Comparison of ENCODE assay signal across 24 cellular contexts in the genomic region with DNA sequence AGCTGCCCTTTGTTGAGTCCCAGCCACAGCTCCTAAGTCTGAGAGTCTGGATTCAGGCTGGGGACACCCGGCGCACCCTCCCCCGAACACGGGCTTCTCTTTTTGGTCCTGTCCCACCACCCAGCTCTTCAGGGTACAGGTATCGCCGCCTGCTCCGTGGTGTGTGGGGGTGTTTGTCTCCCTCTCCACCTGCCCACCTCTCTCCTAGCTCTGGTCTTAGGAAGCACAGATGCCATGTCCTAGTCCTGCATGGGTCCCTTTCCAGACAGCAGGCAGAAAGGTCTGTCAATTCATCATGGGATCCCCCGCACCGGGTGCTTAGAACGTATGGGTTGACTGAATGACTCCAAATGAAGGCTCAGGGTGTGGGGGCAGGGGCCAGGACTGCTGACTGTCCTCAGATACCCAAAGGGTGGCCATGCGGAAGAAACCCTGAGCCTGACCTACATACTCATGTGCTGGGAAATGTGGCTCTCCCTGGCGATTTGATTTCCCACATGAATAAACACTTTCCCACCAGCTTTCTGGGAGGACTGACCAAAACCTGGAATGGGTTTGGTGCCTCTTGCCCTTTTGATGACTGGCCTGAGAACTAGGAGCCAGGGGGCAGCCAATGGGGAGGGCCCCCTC.
DNase-seq lines count a peak whose midpoint lies in the region; ATAC-seq, FAIRE-seq and TF ChIP-seq lines count a peak whose summit lies in the region.
"Had no signal": no experiment of that assay in that cellular context is flagged by ENCODE, and none has a peak within 500 bp of the region (broad histone marks: within the 10 kb centered on the region; RNA-seq: fewer than 3 reads in every experiment).

No MANE protein-coding gene starts in this region.

- H3K4me1 ChIP-seq in upper lobe of left lung, result no peaks in the 10 kb centered on the region
- H3K4me1 ChIP-seq: SJSA1 had no signal

- H3K36me3 Mint-ChIP-seq in nephron progenitor cell (ENCODE audit: low read depth), result no peaks in the 10 kb centered on the region

- DNase-seq in astrocyte of the hippocampus (ENCODE audit: low read depth, low spot score) (peak; percentile 39), nephron progenitor cell (peak; percentile 20), retinal pigment epithelial cell (ENCODE audit: low read depth) (peak; percentile 35), upper lobe of left lung (no peak), globus pallidus (ENCODE audit: low spot score) (no peak), EL (no peak)
- DNase-seq: Calu3, DMS79 treated with DMSO at 0.1 percent for 48 hours, GM23248, H9, KBM-7, MG63, NCI-H1048, NCI-H1417 treated with DMSO at 0.1 percent for 48 hours, NCI-H1694 treated with DMSO at 0.1 percent for 48 hours, NCI-H2081, NCI-H2227 treated with DMSO at 0.1 percent for 48 hours, NCI-H526 treated with DMSO at 0.1 percent for 48 hours, PC-9 had no signal

- peak; percentile 72 for FAIRE-seq in islet of Langerhans (lab: Jason Lieb, UNC)
- FAIRE-seq: GM18507, HTR-8/SVneo had no signal

- TF ChIP-seq CTCF in nephron progenitor cell (IDR thresholded peaks at IDR 0.05) (no peak), retinal pigment epithelial cell (conservative IDR thresholded peaks at IDR 0.05; ENCODE audit: low read depth, low read length) (no peak), upper lobe of left lung (IDR thresholded peaks at IDR 0.05) (no peak)

- no peak for ATAC-seq in upper lobe of left lung (ENCODE audit: low FRiP score in 2 of 2)
- ATAC-seq: Right ventricle myocardium inferior had no signal

- H3K9me3 Mint-ChIP-seq in nephron progenitor cell, result no peaks in the 10 kb centered on the region
- H3K9me3 Mint-ChIP-seq: H9 had no signal

- no peak for TF ChIP-seq EP300 in upper lobe of left lung (IDR thresholded peaks at IDR 0.05)

- H3K27me3 Mint-ChIP-seq in nephron progenitor cell (ENCODE audit: low read depth, poor library complexity), result peaks cover 12% of the 10 kb centered on the region

- no peak overlapping the region for H3K27ac Mint-ChIP-seq in nephron progenitor cell

- TF ChIP-seq POLR2A in upper lobe of left lung (IDR thresholded peaks at IDR 0.05), result no peak

- H3K4me3 ChIP-seq in retinal pigment epithelial cell (ENCODE audit: low read length), result no peak overlapping the region
- no peak overlapping the region for H3K4me3 ChIP-seq in upper lobe of left lung
- H3K4me3 ChIP-seq: GM23248, MG63, PC-9, SJSA1 had no signal

- no peaks in the 10 kb centered on the region for H3K27me3 ChIP-seq in upper lobe of left lung
- H3K27me3 ChIP-seq: MG63, SJSA1 had no signal

- H3K4me1 Mint-ChIP-seq in nephron progenitor cell, result peaks cover 38% of the 10 kb centered on the region

- no peaks in the 10 kb centered on the region for H3K9me3 ChIP-seq in upper lobe of left lung
- H3K9me3 ChIP-seq: MG63, SJSA1 had no signal

- no peak overlapping the region for H3K27ac ChIP-seq in upper lobe of left lung
- H3K27ac ChIP-seq: GM23248, PC-9, SJSA1 had no signal

- 85 to 92% methylated on average over 12 of the region's 12 CpGs for WGBS in upper lobe of left lung, 2 donors

- no peak overlapping the region for H3K4me3 Mint-ChIP-seq in nephron progenitor cell
- H3K4me3 Mint-ChIP-seq: H9 had no signal

- H3K36me3 ChIP-seq in upper lobe of left lung, result no peaks in the 10 kb centered on the region
- H3K36me3 ChIP-seq: MG63, SJSA1 had no signal

Comparison
In these comparisons a context has a peak if more than half of its experiments do, and no peak if none do; other contexts are left out.
1. DNase-seq: peak in astrocyte of the hippocampus (single experiment), nephron progenitor cell (single experiment) and retinal pigment epithelial cell (single experiment); none in upper lobe of left lung (0 of 2), globus pallidus (single experiment) and EL (single experiment).